In genomic region chr3:54376941-54377578, GRCh38 we compare ENCODE assay signal across 23 cellular contexts.
DNase-seq lines count a peak whose midpoint lies in the region; ATAC-seq and TF ChIP-seq lines count a peak whose summit lies in the region.
"Had no signal": no experiment of that assay in that cellular context is flagged by ENCODE, and none has a peak within 500 bp of the region (broad histone marks: within the 10 kb centered on the region; RNA-seq: fewer than 3 reads in every experiment).

No MANE protein-coding gene starts in this region.

- H3K27ac Mint-ChIP-seq in nephron, result peak overlapping the region in 2 of 3 experiments; percentile 19 to 75
- H3K27ac Mint-ChIP-seq in CD14-positive monocyte, result no peak overlapping the region
- H3K27ac Mint-ChIP-seq: CD4-positive, alpha-beta memory T cell had no signal

- in situ Hi-C loops in G401 (cut with HindIII; ENCODE audit: low sequenced_read_pairs), result no loop called here

- peak; percentile 90 for DNase-seq in G401 (ENCODE audit: low spot score)
- DNase-seq in NCI-H226, result peak; percentile 2
- DNase-seq in left cardiac atrium, result no peak
- no peak for DNase-seq in DMS153 (lab: John Stamatoyannopoulos, UW)
- no peak for DNase-seq in CD14-positive monocyte (ENCODE audit: low spot score)
- DNase-seq: AML-193; CD4-positive, alpha-beta memory T cell; COR-L47; DND-41; GM23248; H7; Karpas-422; NCI-H1092 treated with DMSO at 0.1 percent for 48 hours; NCI-H1436; NCI-H187 treated with DMSO at 0.1 percent for 48 hours; NCI-H2107; NCI-H526 treated with DMSO at 0.1 percent for 48 hours; SJCRH30 had no signal

- ATAC-seq in left cardiac atrium, result peak; percentile 45 to 58
- ATAC-seq in HG02759 (IDR thresholded peaks at IDR 0.05; ENCODE audit: unreplicated experiment), result no peak
- ATAC-seq: A549, HepG2, SK-N-SH treated with all-trans-retinoic acid at 6 μM for 48 hours had no signal

- TF ChIP-seq CTCF in nephron (IDR thresholded peaks at IDR 0.05; ENCODE audit: unreplicated experiment in 3 of 3) (no peak), CD14-positive monocyte (IDR thresholded peaks at IDR 0.05) (no peak)

- H3K4me3 Mint-ChIP-seq in nephron (no peak overlapping the region), CD14-positive monocyte (no peak overlapping the region)
- H3K4me3 Mint-ChIP-seq: CD4-positive, alpha-beta memory T cell had no signal

- H3K36me3 Mint-ChIP-seq in nephron (ENCODE audit: low read depth) (no peaks in the 10 kb centered on the region), CD14-positive monocyte (no peaks in the 10 kb centered on the region)
- H3K36me3 Mint-ChIP-seq: CD4-positive, alpha-beta memory T cell had no signal

- intact Hi-C loops in left cardiac atrium (cut with DNase I) (loop anchor here (5.0 to 10.0 kb wide), 2 partner anchors 230 to 232 kb away; no protein-coding TSS in a partner anchor), CD14-positive monocyte (cut with micrococcal nuclease) (no loop called here)

- H3K4me1 Mint-ChIP-seq in nephron, result peaks cover 22% of the 10 kb centered on the region
- H3K4me1 Mint-ChIP-seq in CD14-positive monocyte, result peaks cover 9% of the 10 kb centered on the region
- H3K4me1 Mint-ChIP-seq: CD4-positive, alpha-beta memory T cell had no signal

- H3K9me3 Mint-ChIP-seq in nephron, result no peaks in the 10 kb centered on the region
- H3K9me3 Mint-ChIP-seq in CD14-positive monocyte, result no peaks in the 10 kb centered on the region

- H3K27me3 Mint-ChIP-seq in nephron (ENCODE audit: low read depth) (no peaks in the 10 kb centered on the region), CD14-positive monocyte (ENCODE audit: low read depth in 3 of 3) (peaks cover 4 to 8% (median 7%) of the 10 kb centered on the region in 3 donors)
- H3K27me3 Mint-ChIP-seq: CD4-positive, alpha-beta memory T cell had no signal

Comparison
In these comparisons a context has a peak if more than half of its experiments do, and no peak if none do; other contexts are left out.
1. DNase-seq: peak in G401 (single experiment) and NCI-H226 (single experiment); none in left cardiac atrium (single experiment), DMS153 (single experiment) and CD14-positive monocyte (single experiment).
2. H3K27ac Mint-ChIP-seq: peak in nephron (2 of 3); none in CD14-positive monocyte (0 of 7).
3. intact Hi-C loops: an anchor here in left cardiac atrium (5.0 to 10.0 kb wide); none called in CD14-positive monocyte.